Comparison of ENCODE assay signal across 1 cellular context in genomic region chr9:125332527-125332926, GRCh38.
TF ChIP-seq lines count a peak whose summit lies in the region.

No MANE protein-coding gene starts in this region.

TF ChIP-seq in HepG2, 621 proteins besides CTCF, POLR2A, EP300 and RAD21 (continued from another document):
- TF ChIP-seq ZNF609 (CRISPR knock-in tag; IDR thresholded peaks at IDR 0.05; ENCODE audit: borderline replicate concordance) = no peak
- TF ChIP-seq ARID5B (CRISPR knock-in tag; IDR thresholded peaks at IDR 0.05) = no peak
- TF ChIP-seq PAWR (CRISPR knock-in tag; IDR thresholded peaks at IDR 0.05; ENCODE audit: borderline replicate concordance) = no peak
- no peak for TF ChIP-seq ZSCAN21 (CRISPR knock-in tag; IDR thresholded peaks at IDR 0.05; ENCODE audit: borderline replicate concordance)
- TF ChIP-seq ZNF556 (CRISPR knock-in tag; IDR thresholded peaks at IDR 0.05; ENCODE audit: borderline replicate concordance) = no peak
- no peak for TF ChIP-seq NFE2L1 (CRISPR knock-in tag; IDR thresholded peaks at IDR 0.05; ENCODE audit: borderline replicate concordance)
- no peak for TF ChIP-seq ASH2L (IDR thresholded peaks at IDR 0.05; ENCODE audit: insufficient read length, low read depth, low read length)
- TF ChIP-seq FOSL1 (CRISPR knock-in tag; IDR thresholded peaks at IDR 0.05; ENCODE audit: borderline replicate concordance) = no peak
- no peak for TF ChIP-seq SUZ12 (IDR thresholded peaks at IDR 0.05; ENCODE audit: low read depth, low read length)
- TF ChIP-seq TEF (CRISPR knock-in tag; IDR thresholded peaks at IDR 0.05) = no peak
- no peak for TF ChIP-seq FOSL2 (CRISPR knock-in tag; IDR thresholded peaks at IDR 0.05)
- TF ChIP-seq ZMAT5 (CRISPR knock-in tag; IDR thresholded peaks at IDR 0.05; ENCODE audit: borderline replicate concordance, low read depth) = no peak
- no peak for TF ChIP-seq ZNF770 (CRISPR knock-in tag; IDR thresholded peaks at IDR 0.05)
- TF ChIP-seq ZNF354B (CRISPR knock-in tag; IDR thresholded peaks at IDR 0.05) = no peak
- TF ChIP-seq CBX1 (IDR thresholded peaks at IDR 0.05; ENCODE audit: low read depth) = no peak
